Comparison of ENCODE assay signal across 1 cellular context in the genomic region with DNA sequence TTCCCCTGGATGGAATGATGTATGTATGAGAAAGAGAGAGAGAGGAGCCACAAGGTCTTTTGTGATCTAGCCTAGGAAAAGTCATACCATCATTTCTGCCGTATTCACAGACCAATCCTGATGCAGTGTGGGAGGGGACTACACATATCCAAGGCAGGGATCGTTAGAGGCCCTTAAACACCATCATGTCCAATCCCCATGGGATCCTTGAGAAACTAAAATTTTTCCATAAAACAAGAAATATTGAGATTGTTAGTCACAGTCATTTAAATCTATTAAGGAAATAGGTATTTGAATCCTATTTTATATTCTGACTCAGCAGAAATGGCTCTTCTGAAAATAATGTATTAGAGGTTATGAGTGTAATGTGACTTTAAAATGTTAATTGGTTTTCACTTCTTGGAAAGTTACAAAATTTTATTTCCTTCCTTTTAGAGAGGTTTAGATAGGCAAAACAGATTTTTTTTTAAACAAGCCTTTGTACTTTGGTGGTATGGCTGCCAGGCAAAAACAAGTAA.
TF ChIP-seq lines count a peak whose summit lies in the region.

No MANE protein-coding gene starts in this region.

TF ChIP-seq in H1, 55 proteins besides CTCF, POLR2A, EP300 and RAD21 (continued from another document):
- TF ChIP-seq TEAD4 (IDR thresholded peaks at IDR 0.05; ENCODE audit: low read depth, low read length) (no peak), MAFK (IDR thresholded peaks at IDR 0.05; ENCODE audit: low read depth, low read length) (no peak; the same call in 1 of the 2 replicates), SRF (IDR thresholded peaks at IDR 0.05; ENCODE audit: low read depth, low read length) (no peak), KDM1A (IDR thresholded peaks at IDR 0.05; ENCODE audit: borderline replicate concordance, low read length) (no peak), SIX5 (IDR thresholded peaks at IDR 0.05; ENCODE audit: low read depth, low read length) (no peak), HDAC2 (IDR thresholded peaks at IDR 0.05; ENCODE audit: borderline replicate concordance in 1 of 2, low read depth in 2 of 2, low read length in 2 of 2) (no peak), CHD1 (IDR thresholded peaks at IDR 0.05; ENCODE audit: low read depth, low read length) (no peak), BCL11A (IDR thresholded peaks at IDR 0.05; ENCODE audit: low read depth in 2 of 2, low read length in 2 of 2) (no peak)
- TF ChIP-seq, protein P1, sequence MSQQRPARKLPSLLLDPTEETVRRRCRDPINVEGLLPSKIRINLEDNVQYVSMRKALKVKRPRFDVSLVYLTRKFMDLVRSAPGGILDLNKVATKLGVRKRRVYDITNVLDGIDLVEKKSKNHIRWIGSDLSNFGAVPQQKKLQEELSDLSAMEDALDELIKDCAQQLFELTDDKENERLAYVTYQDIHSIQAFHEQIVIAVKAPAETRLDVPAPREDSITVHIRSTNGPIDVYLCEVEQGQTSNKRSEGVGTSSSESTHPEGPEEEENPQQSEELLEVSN (IDR thresholded peaks at IDR 0.05): no peak
- TF ChIP-seq, protein P2, sequence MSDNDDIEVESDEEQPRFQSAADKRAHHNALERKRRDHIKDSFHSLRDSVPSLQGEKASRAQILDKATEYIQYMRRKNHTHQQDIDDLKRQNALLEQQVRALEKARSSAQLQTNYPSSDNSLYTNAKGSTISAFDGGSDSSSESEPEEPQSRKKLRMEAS (IDR thresholded peaks at IDR 0.05): no peak
